8 cellular contexts compared by ENCODE assay signal in genomic region chr1:229230136-229230892, GRCh38. TPM values are rescaled to one million over a fixed set of nuclear protein-coding genes. Genes with fewer than 3 reads are reported as not detected.
DNase-seq lines count a peak whose midpoint lies in the region; ATAC-seq, FAIRE-seq and TF ChIP-seq lines count a peak whose summit lies in the region.

No MANE protein-coding gene starts in this region.

- peaks cover 44% of the 10 kb centered on the region for H3K27me3 Mint-ChIP-seq in osteocyte (ENCODE audit: unreplicated experiment)
- H3K27me3 Mint-ChIP-seq in activated CD8-positive, alpha-beta T cell treated with anti-CD3 and anti-CD28 coated beads, Interleukin-2, amount 10 ng/mL, durations not matched to agents 7 days and 5 days (ENCODE audit: low read depth): peaks cover 15% of the 10 kb centered on the region

- POLR2A ChIA-PET in activated CD8-positive, alpha-beta T cell treated with anti-CD3 and anti-CD28 coated beads, Interleukin-2, amount 10 ng/mL, durations not matched to agents 7 days and 5 days (lab: Charles Lee): interaction anchor here (0.6 kb wide), 1 partner anchor 555 kb away, joined by 3 read pairs; no protein-coding TSS in a partner anchor

- H3K27ac Mint-ChIP-seq in osteocyte (ENCODE audit: unreplicated experiment): no peak overlapping the region
- H3K27ac Mint-ChIP-seq in activated CD8-positive, alpha-beta T cell treated with anti-CD3 and anti-CD28 coated beads, Interleukin-2, amount 10 ng/mL, durations not matched to agents 7 days and 5 days: no peak overlapping the region

- ATAC-seq in GM18868 (IDR thresholded peaks at IDR 0.05; ENCODE audit: unreplicated experiment): peak; percentile 65
- ATAC-seq in HG03521 (IDR thresholded peaks at IDR 0.05; ENCODE audit: unreplicated experiment): peak; percentile 57
- ATAC-seq in activated CD8-positive, alpha-beta T cell treated with anti-CD3 and anti-CD28 coated beads, Interleukin-2, amount 10 ng/mL, durations not matched to agents 7 days and 5 days: no peak

- TF ChIP-seq CTCF in bronchial epithelial cell (IDR thresholded peaks at IDR 0.05; ENCODE audit: insufficient read depth, low read length, severe bottlenecking) (no peak), osteocyte (IDR thresholded peaks at IDR 0.05) (no peak)

- FAIRE-seq in bronchial epithelial cell (lab: Jason Lieb, UNC): no peak

- no peak overlapping the region for H3K4me3 Mint-ChIP-seq in osteocyte (ENCODE audit: unreplicated experiment)
- H3K4me3 Mint-ChIP-seq in activated CD8-positive, alpha-beta T cell treated with anti-CD3 and anti-CD28 coated beads, Interleukin-2, amount 10 ng/mL, durations not matched to agents 7 days and 5 days: no peak overlapping the region

- peaks cover 36% of the 10 kb centered on the region for H3K4me1 Mint-ChIP-seq in osteocyte (ENCODE audit: unreplicated experiment)
- peaks cover 10% of the 10 kb centered on the region for H3K4me1 Mint-ChIP-seq in activated CD8-positive, alpha-beta T cell treated with anti-CD3 and anti-CD28 coated beads, Interleukin-2, amount 10 ng/mL, durations not matched to agents 7 days and 5 days (ENCODE audit: low read depth)

- H3K9me3 Mint-ChIP-seq in osteocyte (ENCODE audit: unreplicated experiment): no peaks in the 10 kb centered on the region
- no peaks in the 10 kb centered on the region for H3K9me3 Mint-ChIP-seq in activated CD8-positive, alpha-beta T cell treated with anti-CD3 and anti-CD28 coated beads, Interleukin-2, amount 10 ng/mL, durations not matched to agents 7 days and 5 days (ENCODE audit: insufficient read depth)

- CTCF ChIA-PET in activated CD8-positive, alpha-beta T cell treated with anti-CD3 and anti-CD28 coated beads, Interleukin-2, amount 10 ng/mL, durations not matched to agents 7 days and 5 days (lab: Charles Lee): interaction anchor here (1.1 to 7.1 kb wide), 6 partner anchors 16 to 563 kb away, joined by 3 to 81 read pairs (median 6); partner anchors contain the start of gene RHOU

- no peaks in the 10 kb centered on the region for H3K36me3 ChIP-seq in bronchial epithelial cell (ENCODE audit: control insufficient read depth, insufficient read depth, low read length)

- peak; percentile 74 for DNase-seq in bronchial epithelial cell (ENCODE audit: low read depth)
- DNase-seq in renal cortical epithelial cell (ENCODE audit: low read depth): peak; percentile 55
- no peak for DNase-seq in DMS79 treated with DMSO at 0.1 percent for 48 hours (lab: John Stamatoyannopoulos, UW)
- no peak for DNase-seq in osteocyte (ENCODE audit: extremely low spot score, unreplicated experiment)
- DNase-seq in activated CD8-positive, alpha-beta T cell treated with anti-CD3 and anti-CD28 coated beads, Interleukin-2, amount 10 ng/mL, durations not matched to agents 7 days and 5 days: no peak
- no peak for DNase-seq in activated gamma-delta T cell (lab: John Stamatoyannopoulos, UW)

- H3K4me3 ChIP-seq in bronchial epithelial cell (ENCODE audit: low read depth, low read length): no peak overlapping the region

- H3K36me3 Mint-ChIP-seq in osteocyte (ENCODE audit: unreplicated experiment): no peaks in the 10 kb centered on the region
- no peaks in the 10 kb centered on the region for H3K36me3 Mint-ChIP-seq in activated CD8-positive, alpha-beta T cell treated with anti-CD3 and anti-CD28 coated beads, Interleukin-2, amount 10 ng/mL, durations not matched to agents 7 days and 5 days (ENCODE audit: low read depth)

- H3K27me3 ChIP-seq in bronchial epithelial cell (ENCODE audit: control insufficient read depth, insufficient read depth, low read length): no peaks in the 10 kb centered on the region

RNA-seq across cellular contexts. Expression of gene RAB4A, which starts 40.6 kb away (rescaled TPM):
- total RNA-seq in bronchial epithelial cell (33.4 and 39.0 TPM in 2 replicates), renal cortical epithelial cell (19.1 and 41.0 TPM in 2 replicates), osteocyte (51.9 and 53.1 TPM in 2 replicates)
- total RNA-seq in activated CD8-positive, alpha-beta T cell treated with anti-CD3 and anti-CD28 coated beads, Interleukin-2, amount 10 ng/mL, durations not matched to agents 7 days and 5 days: 10 to 100 TPM; 40.4 to 41.7 TPM

Comparison
In these comparisons a context has a peak if more than half of its experiments do, and no peak if none do; other contexts are left out.
1. DNase-seq: peak in bronchial epithelial cell (single experiment) and renal cortical epithelial cell (single experiment); none in DMS79 treated with DMSO at 0.1 percent for 48 hours (single experiment), osteocyte (single experiment), activated CD8-positive, alpha-beta T cell treated with anti-CD3 and anti-CD28 coated beads, Interleukin-2, amount 10 ng/mL, durations not matched to agents 7 days and 5 days (single experiment) and activated gamma-delta T cell (single experiment).